ENCODE assay signal across 9 cellular contexts in genomic region chr12:89166525-89166934, GRCh38.
DNase-seq lines count a peak whose midpoint lies in the region; ATAC-seq and TF ChIP-seq lines count a peak whose summit lies in the region.
"Had no signal": no experiment of that assay in that cellular context is flagged by ENCODE, and none has a peak within 500 bp of the region (broad histone marks: within the 10 kb centered on the region; RNA-seq: fewer than 3 reads in every experiment).

No MANE protein-coding gene starts in this region.

- intact Hi-C loops in lower lobe of right lung (cut with DNase I) = no loop called here
- intact Hi-C loops in CD8-positive, alpha-beta T cell (cut with DNase I, micrococcal nuclease) = no loop called here

- no peaks in the 10 kb centered on the region for H3K27me3 Mint-ChIP-seq in CD8-positive, alpha-beta T cell (ENCODE audit: low read depth)

- POLR2A ChIA-PET in CD8-positive, alpha-beta T cell (lab: Charles Lee) = no interaction called here

- H3K4me1 ChIP-seq in SJSA1 (replicated peaks) = peaks cover 14% of the 10 kb centered on the region
- peaks cover 24% of the 10 kb centered on the region for H3K4me1 ChIP-seq in lower lobe of right lung
- H3K4me1 ChIP-seq in CD8-positive, alpha-beta T cell (ENCODE audit: insufficient read depth, low read length) = no peaks in the 10 kb centered on the region

- ATAC-seq in GM18909 (IDR thresholded peaks at IDR 0.05; ENCODE audit: poor library complexity, unreplicated experiment) (peak; percentile 97), HG02938 (IDR thresholded peaks at IDR 0.05; ENCODE audit: unreplicated experiment) (peak; percentile 93), lower lobe of right lung (peak; percentile 59 to 63)
- ATAC-seq in CD8-positive, alpha-beta T cell = no peak

- no peaks in the 10 kb centered on the region for H3K36me3 Mint-ChIP-seq in CD8-positive, alpha-beta T cell

- H3K4me3 Mint-ChIP-seq in CD8-positive, alpha-beta T cell = no peak overlapping the region

- TF ChIP-seq CTCF in lower lobe of right lung (IDR thresholded peaks at IDR 0.05) = no peak
- no peak for TF ChIP-seq CTCF in CD8-positive, alpha-beta T cell (IDR thresholded peaks at IDR 0.05)

- DNase-seq in SJSA1 (ENCODE audit: low read depth in 1 of 2, low spot score in 2 of 2) (no peak), lower lobe of right lung (no peak), hippocampal formation (lab: John Stamatoyannopoulos, UW) (no peak), foreskin melanocyte (no peak)
- DNase-seq in CD8-positive, alpha-beta T cell = no peak
- DNase-seq in activated effector memory CD4-positive, alpha-beta T cell treated with Interleukin-2 at 50 U/mL for 16 hours = no peak

- peaks cover 4% of the 10 kb centered on the region for H3K4me1 Mint-ChIP-seq in CD8-positive, alpha-beta T cell (ENCODE audit: low read depth)

- H3K27ac Mint-ChIP-seq in CD8-positive, alpha-beta T cell = no peak overlapping the region

- H3K9me3 ChIP-seq in SJSA1 (replicated peaks) = no peaks in the 10 kb centered on the region
- no peaks in the 10 kb centered on the region for H3K9me3 ChIP-seq in lower lobe of right lung
- H3K9me3 ChIP-seq in CD8-positive, alpha-beta T cell (ENCODE audit: low read length) = no peaks in the 10 kb centered on the region

- H3K4me3 ChIP-seq in SJSA1 = no peak overlapping the region
- no peak overlapping the region for H3K4me3 ChIP-seq in lower lobe of right lung
- no peak overlapping the region for H3K4me3 ChIP-seq in CD8-positive, alpha-beta T cell (ENCODE audit: low read depth, low read length)
- H3K4me3 ChIP-seq: lung had no signal

- H3K36me3 ChIP-seq in SJSA1 (no peaks in the 10 kb centered on the region), lower lobe of right lung (no peaks in the 10 kb centered on the region)
- no peaks in the 10 kb centered on the region for H3K36me3 ChIP-seq in CD8-positive, alpha-beta T cell (ENCODE audit: insufficient read depth, low read length)

- H3K27ac ChIP-seq in SJSA1 (peak overlapping the region; percentile 19), lower lobe of right lung (peak overlapping the region; percentile 56)
- no peak overlapping the region for H3K27ac ChIP-seq in CD8-positive, alpha-beta T cell (ENCODE audit: low read depth, low read length)

- no peaks in the 10 kb centered on the region for H3K9me3 Mint-ChIP-seq in CD8-positive, alpha-beta T cell

- CTCF ChIA-PET in CD8-positive, alpha-beta T cell (lab: Charles Lee) = no interaction called here

- H3K27me3 ChIP-seq in SJSA1 (replicated peaks) (no peaks in the 10 kb centered on the region), lower lobe of right lung (ENCODE audit: low read depth) (no peaks in the 10 kb centered on the region)
- no peaks in the 10 kb centered on the region for H3K27me3 ChIP-seq in CD8-positive, alpha-beta T cell (ENCODE audit: insufficient read depth, low read length)
